Comparison of ENCODE assay signal across 8 cellular contexts in the genomic region with DNA sequence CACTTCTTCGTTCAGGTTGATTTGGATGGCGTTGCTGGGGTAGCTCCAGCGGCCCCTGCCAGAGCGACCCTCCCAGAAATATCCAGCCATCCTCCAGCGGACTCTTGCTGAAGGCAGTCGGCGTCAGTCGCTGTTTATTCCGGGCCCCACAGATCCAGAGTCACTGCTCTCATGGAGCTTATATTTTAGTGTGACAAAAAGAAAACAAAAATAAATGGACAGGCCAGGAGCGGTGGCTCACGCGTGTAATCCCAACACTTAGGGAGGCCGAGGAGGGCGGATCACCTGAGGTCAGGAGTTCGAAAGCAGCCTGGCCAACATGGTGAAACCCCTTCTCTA. TPM values are rescaled to one million over a fixed set of nuclear protein-coding genes. Genes with fewer than 3 reads are reported as not detected.
A peak's percentile ranks its signal among the peaks of the same experiment; 100 is the strongest.
DNase-seq lines count a peak whose midpoint lies in the region; ATAC-seq and TF ChIP-seq lines count a peak whose summit lies in the region.

No MANE protein-coding gene starts in this region.

- H3K9ac ChIP-seq in HUES48 (ENCODE audit: low read depth, low read length) = peak overlapping the region; percentile 83; the same call in 1 of the 2 replicates

- H3K27ac Mint-ChIP-seq in mesothelial cell of epicardium = peak overlapping the region; percentile 98

- TF ChIP-seq CTCF in 22Rv1 (IDR thresholded peaks at IDR 0.05) (no peak), mesothelial cell of epicardium (IDR thresholded peaks at IDR 0.05; ENCODE audit: unreplicated experiment) (no peak)

- peak overlapping the region; percentile 89 for H3K4me3 ChIP-seq in HUES48 (ENCODE audit: low read depth, low read length)

- H3K27me3 ChIP-seq in HUES48 (ENCODE audit: control insufficient read depth, insufficient read depth, low read length) = no peaks in the 10 kb centered on the region

- peaks cover 21% of the 10 kb centered on the region for H3K27me3 Mint-ChIP-seq in mesothelial cell of epicardium (ENCODE audit: low read depth)

- no peak for ATAC-seq in HG03378 (IDR thresholded peaks at IDR 0.05; ENCODE audit: unreplicated experiment)

- peak overlapping the region; percentile 98 for H3K4me3 Mint-ChIP-seq in mesothelial cell of epicardium

- peaks cover 5% of the 10 kb centered on the region; the same call in 1 of the 2 replicates for H3K4me1 ChIP-seq in HUES48 (ENCODE audit: control insufficient read depth, insufficient read depth, low read length)

- no peaks in the 10 kb centered on the region for H3K9me3 ChIP-seq in HUES48 (ENCODE audit: control insufficient read depth, insufficient read depth, low read length)

- peaks cover 3% of the 10 kb centered on the region for H3K36me3 Mint-ChIP-seq in mesothelial cell of epicardium

- H3K4me1 Mint-ChIP-seq in mesothelial cell of epicardium = peaks cover 5% of the 10 kb centered on the region

- H3K9me3 Mint-ChIP-seq in mesothelial cell of epicardium = no peaks in the 10 kb centered on the region

- H3K27ac ChIP-seq in 22Rv1 (peak overlapping the region; percentile 94), HUES48 (ENCODE audit: low read depth, low read length) (peak overlapping the region; percentile 95), caudate nucleus (ENCODE audit: low read depth, low read length) (peak overlapping the region; percentile 90)

- no peak for DNase-seq in caudate nucleus (lab: John Stamatoyannopoulos, UW)
- DNase-seq in mesothelial cell of epicardium (ENCODE audit: low spot score in 2 of 2, unreplicated experiment in 2 of 2) = no peak
- DNase-seq in mucosa of gallbladder (ENCODE audit: low spot score) = no peak
- DNase-seq in SW480 (ENCODE audit: low spot score) = no peak
- DNase-seq in SW 1271 (lab: John Stamatoyannopoulos, UW) = no peak

- H3K36me3 ChIP-seq in HUES48 (ENCODE audit: control insufficient read depth, insufficient read depth, low read length) = peaks cover 22% of the 10 kb centered on the region

RNA-seq across cellular contexts. Expression of a gene that starts 0.8 kb away (rescaled TPM):
- total RNA-seq in mesothelial cell of epicardium = 29.4 to 33.0 TPM (median 30.4 TPM) in 3 replicates
- total RNA-seq in mucosa of gallbladder = 43.2 TPM

RNA-seq across cellular contexts. Expression of a gene that starts 27.6 kb away (rescaled TPM):
- 1.4 to 1.6 TPM (median 1.5 TPM) in 3 replicates for total RNA-seq in mesothelial cell of epicardium
- total RNA-seq in mucosa of gallbladder = 2.1 TPM
